ENCODE assay signal across 11 cellular contexts in the genomic region with DNA sequence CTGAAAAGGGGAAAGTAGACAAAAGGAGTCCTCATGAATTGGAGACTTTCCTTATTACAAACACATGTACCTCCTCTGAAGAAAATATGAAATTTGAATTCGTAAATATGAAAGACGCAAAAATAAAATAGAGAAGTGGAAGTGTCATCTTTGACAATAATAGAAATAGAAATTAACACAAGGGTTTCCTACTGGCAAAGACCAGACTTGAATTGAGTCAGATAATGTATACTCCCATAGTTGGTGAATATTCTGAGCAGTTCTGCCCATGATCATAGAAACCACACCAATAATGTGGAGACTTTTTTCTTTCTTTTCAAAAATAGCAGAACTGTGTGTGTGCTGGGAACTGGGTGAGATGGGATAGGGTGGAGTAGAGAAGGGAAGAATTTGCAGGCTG.
DNase-seq lines count a peak whose midpoint lies in the region; ATAC-seq and TF ChIP-seq lines count a peak whose summit lies in the region.
"Had no signal": no experiment of that assay in that cellular context is flagged by ENCODE, and none has a peak within 500 bp of the region (broad histone marks: within the 10 kb centered on the region; RNA-seq: fewer than 3 reads in every experiment).

No MANE protein-coding gene starts in this region.

- TF ChIP-seq POLR2A in gastrocnemius medialis (IDR thresholded peaks at IDR 0.05): no peak

- no peaks in the 10 kb centered on the region for H3K27me3 ChIP-seq in gastrocnemius medialis

- DNase-seq in MV-4-11 (lab: John Stamatoyannopoulos, UW) (peak; percentile 80), gastrocnemius medialis (no peak), HK-2 (ENCODE audit: unreplicated experiment) (no peak), NCI-H774 (lab: John Stamatoyannopoulos, UW) (no peak)
- DNase-seq: activated T-cell treated with anti-CD3 and anti-CD28 coated beads, Interleukin-2, amount 50 U/mL, for 24 hours; CD4-positive, alpha-beta T cell; NCI-H2029 had no signal

- no peak for TF ChIP-seq CTCF in gastrocnemius medialis (IDR thresholded peaks at IDR 0.05 in 4 of 5, conservative IDR thresholded peaks at IDR 0.05 in 1 of 5)

- H3K9me3 ChIP-seq in gastrocnemius medialis: no peaks in the 10 kb centered on the region

- peak; percentile 85 for ATAC-seq in GM18519 (IDR thresholded peaks at IDR 0.05; ENCODE audit: low FRiP score, unreplicated experiment)
- ATAC-seq in GM21381 (IDR thresholded peaks at IDR 0.05; ENCODE audit: unreplicated experiment): peak; percentile 91
- ATAC-seq in HG02981 (IDR thresholded peaks at IDR 0.05; ENCODE audit: unreplicated experiment): peak; percentile 87
- no peak for ATAC-seq in gastrocnemius medialis
- no peak for ATAC-seq in esophagus mucosa

- no peak overlapping the region for H3K27ac ChIP-seq in gastrocnemius medialis

- in situ Hi-C loops in gastrocnemius medialis (cut with MboI; ENCODE audit: low sequenced_read_pairs in 4 of 4): loop anchor here in 1 of 4 donors (25.0 kb wide), 1 partner anchor 807 kb away; no protein-coding TSS in a partner anchor

- H3K4me1 ChIP-seq in gastrocnemius medialis: no peaks in the 10 kb centered on the region

- no peaks in the 10 kb centered on the region for H3K36me3 ChIP-seq in gastrocnemius medialis

- no peak overlapping the region for H3K4me3 ChIP-seq in gastrocnemius medialis

- intact Hi-C loops in gastrocnemius medialis (cut with DNase I; ENCODE audit: low total_unique reads): no loop called here

Comparison
In these comparisons a context has a peak if more than half of its experiments do, and no peak if none do; other contexts are left out.
1. ATAC-seq: peak in GM18519 (single experiment), GM21381 (single experiment) and HG02981 (single experiment); none in gastrocnemius medialis (0 of 2) and esophagus mucosa (single experiment).